9 cellular contexts compared by ENCODE assay signal in genomic region chr18:63963610-63964256, GRCh38. TPM values are rescaled to one million over a fixed set of nuclear protein-coding genes. Genes with fewer than 3 reads are reported as not detected.
DNase-seq lines count a peak whose midpoint lies in the region; ATAC-seq and TF ChIP-seq lines count a peak whose summit lies in the region.
"Had no signal": no experiment of that assay in that cellular context is flagged by ENCODE, and none has a peak within 500 bp of the region (broad histone marks: within the 10 kb centered on the region; RNA-seq: fewer than 3 reads in every experiment).

No MANE protein-coding gene starts in this region.

- H3K9me3 Mint-ChIP-seq in activated B cell treated with CpG ODN at 0.5 μM for 24 hours (no peaks in the 10 kb centered on the region), natural killer cell (no peaks in the 10 kb centered on the region)

- DNase-seq in AG08396 (ENCODE audit: low spot score) (peak; percentile 41), NCI-H2081 treated with DMSO at 0.1 percent for 48 hours (lab: John Stamatoyannopoulos, UW) (peak; percentile 8), activated B cell treated with CpG ODN at 0.5 μM for 24 hours (no peak), epithelial cell of proximal tubule (ENCODE audit: low read depth) (no peak), natural killer cell (no peak), iPS-NIHi11 (ENCODE audit: low spot score) (no peak)

- CTCF ChIA-PET in activated B cell treated with CpG ODN at 0.5 μM for 24 hours (lab: Charles Lee), result interaction anchor here (0.6 to 3.0 kb wide), 16 partner anchors 9 to 1325 kb away, joined by 3 to 20 read pairs (median 6); partner anchors contain the start of gene HMSD

- ATAC-seq in GM18498 (IDR thresholded peaks at IDR 0.05; ENCODE audit: unreplicated experiment), result peak; percentile 87
- ATAC-seq in HG02852 (IDR thresholded peaks at IDR 0.05; ENCODE audit: unreplicated experiment), result peak; percentile 84
- peak; percentile 83 for ATAC-seq in activated B cell treated with CpG ODN at 0.5 μM for 24 hours (ENCODE audit: low read depth)
- peak; percentile 65 to 80 (median 73) for ATAC-seq in natural killer cell

- intact Hi-C loops in activated B cell treated with CpG ODN at 0.5 μM for 24 hours (cut with micrococcal nuclease), result loop anchor here (1.0 kb wide), 3 partner anchors 12 to 32 kb away; no protein-coding TSS in a partner anchor
- intact Hi-C loops in natural killer cell (cut with micrococcal nuclease), result loop anchor here (1.0 to 2.0 kb wide), 2 partner anchors 16 to 31 kb away; no protein-coding TSS in a partner anchor

- no peak overlapping the region for H3K4me3 ChIP-seq in epithelial cell of proximal tubule (ENCODE audit: low read depth, low read length)

- TF ChIP-seq CTCF in activated B cell treated with CpG ODN at 0.5 μM for 24 hours (IDR thresholded peaks at IDR 0.05) (no peak), epithelial cell of proximal tubule (conservative IDR thresholded peaks at IDR 0.05; ENCODE audit: low read depth, low read length) (peak; percentile 95), natural killer cell (IDR thresholded peaks at IDR 0.05) (peak; percentile 77)

- H3K4me3 Mint-ChIP-seq in activated B cell treated with CpG ODN at 0.5 μM for 24 hours (no peak overlapping the region), natural killer cell (no peak overlapping the region)

- H3K4me1 Mint-ChIP-seq in activated B cell treated with CpG ODN at 0.5 μM for 24 hours (no peaks in the 10 kb centered on the region), natural killer cell (no peaks in the 10 kb centered on the region)

- no peak overlapping the region for H3K27ac Mint-ChIP-seq in activated B cell treated with CpG ODN at 0.5 μM for 24 hours
- H3K27ac Mint-ChIP-seq in natural killer cell, result no peak overlapping the region

- POLR2A ChIA-PET in activated B cell treated with CpG ODN at 0.5 μM for 24 hours (lab: Charles Lee), result no interaction called here

- H3K36me3 Mint-ChIP-seq in activated B cell treated with CpG ODN at 0.5 μM for 24 hours (ENCODE audit: low read depth) (no peaks in the 10 kb centered on the region), natural killer cell (no peaks in the 10 kb centered on the region)

- H3K27me3 Mint-ChIP-seq in activated B cell treated with CpG ODN at 0.5 μM for 24 hours, result peaks cover 13% of the 10 kb centered on the region
- H3K27me3 Mint-ChIP-seq in natural killer cell (ENCODE audit: low read depth in 2 of 2), result peaks cover 25 to 30% of the 10 kb centered on the region in 2 donors

RNA-seq across cellular contexts. Expression of gene SERPINB8, which starts 6.1 kb away (rescaled TPM):
- total RNA-seq in activated B cell treated with CpG ODN at 0.5 μM for 24 hours (20.9 and 29.5 TPM in 2 replicates), epithelial cell of proximal tubule (11.5 and 12.7 TPM in 2 replicates), natural killer cell (10 to 100 TPM in 2 of 3 donors, 1 to 10 TPM in 1; 4.9 to 12.9 (median 12.8) TPM)

RNA-seq across cellular contexts. Expression of gene HMSD, which starts 14.6 kb away (rescaled TPM):
- total RNA-seq in activated B cell treated with CpG ODN at 0.5 μM for 24 hours (0.11 and 1.2 TPM in 2 replicates), epithelial cell of proximal tubule (0.29 and 1.5 TPM in 2 replicates), natural killer cell (not detected)
- total RNA-seq: mononuclear cell had no signal

RNA-seq across cellular contexts. Expression of gene SERPINB10, which starts 56.0 kb away (rescaled TPM):
- total RNA-seq in activated B cell treated with CpG ODN at 0.5 μM for 24 hours (not detected in 2 replicates), epithelial cell of proximal tubule (0.98 TPM in 1 of 2 replicates, not detected in the other), natural killer cell (under 1 TPM in 1 of 3 donors, not detected in 2; 0.43 TPM)

Comparison
In these comparisons a context has a peak if more than half of its experiments do, and no peak if none do; other contexts are left out.
1. DNase-seq: peak in AG08396 (single experiment) and NCI-H2081 treated with DMSO at 0.1 percent for 48 hours (single experiment); none in activated B cell treated with CpG ODN at 0.5 μM for 24 hours (single experiment), epithelial cell of proximal tubule (single experiment), natural killer cell (single experiment) and iPS-NIHi11 (single experiment).
2. Peak in every context shown above with its lines, with median percentiles within 50 percentile points of each other: ATAC-seq.